In genomic region chr6:148747493-148748160, GRCh38 we compare ENCODE assay signal across 8 cellular contexts. TPM values are rescaled to one million over a fixed set of nuclear protein-coding genes. Genes with fewer than 3 reads are reported as not detected.
DNase-seq lines count a peak whose midpoint lies in the region; ATAC-seq and TF ChIP-seq lines count a peak whose summit lies in the region.

No MANE protein-coding gene starts in this region.

- H3K27ac ChIP-seq in iPS-18a (ENCODE audit: low read length), result no peak overlapping the region

- TF ChIP-seq CTCF in GM12875 (IDR thresholded peaks at IDR 0.05; ENCODE audit: borderline replicate concordance, insufficient read depth, low read depth, low read length), result no peak
- TF ChIP-seq CTCF in astrocyte of the spinal cord (IDR thresholded peaks at IDR 0.05; ENCODE audit: low read depth, low read length), result no peak

- ATAC-seq in HG03066 (IDR thresholded peaks at IDR 0.05; ENCODE audit: low read depth, unreplicated experiment), result peak; percentile 36
- ATAC-seq in SK-N-SH treated with all-trans-retinoic acid at 6 μM for 48 hours, result peak; percentile 40
- ATAC-seq in HG03521 (IDR thresholded peaks at IDR 0.05; ENCODE audit: unreplicated experiment), result no peak

- H3K9me3 ChIP-seq in iPS-18a (ENCODE audit: control insufficient read depth, low read depth, low read length) (no peaks in the 10 kb centered on the region), skeletal muscle satellite cell (replicated peaks; ENCODE audit: low read length) (no peaks in the 10 kb centered on the region)

- H3K4me2 ChIP-seq in skeletal muscle satellite cell (ENCODE audit: low read length), result peak overlapping the region; percentile 85

- H3K4me1 ChIP-seq in iPS-18a (ENCODE audit: control insufficient read depth, low read depth, low read length), result peaks cover 5% of the 10 kb centered on the region
- peaks cover 6% of the 10 kb centered on the region for H3K4me1 ChIP-seq in skeletal muscle satellite cell (ENCODE audit: control insufficient read depth, insufficient read depth, low read length)

- DNase-seq in astrocyte of the spinal cord (ENCODE audit: low read depth, low spot score), result peak; percentile 41
- DNase-seq in GM19240 (ENCODE audit: insufficient read length, low spot score), result no peak

- in situ Hi-C loops in astrocyte of the spinal cord (cut with HindIII; ENCODE audit: low sequenced_read_pairs), result no loop called here

- peaks cover 6% of the 10 kb centered on the region for H3K27me3 ChIP-seq in iPS-18a (ENCODE audit: control insufficient read depth, insufficient read depth, low read length)
- no peaks in the 10 kb centered on the region for H3K27me3 ChIP-seq in skeletal muscle satellite cell (ENCODE audit: control insufficient read depth, insufficient read depth, low read length)

- peak overlapping the region; percentile 59 for H3K9ac ChIP-seq in iPS-18a (ENCODE audit: low read length)
- peak overlapping the region; percentile 70 for H3K9ac ChIP-seq in skeletal muscle satellite cell (ENCODE audit: low read depth, low read length)

- H3K36me3 ChIP-seq in iPS-18a (ENCODE audit: control insufficient read depth, low read depth, low read length), result no peaks in the 10 kb centered on the region
- H3K36me3 ChIP-seq in skeletal muscle satellite cell (ENCODE audit: insufficient read depth, low read length), result no peaks in the 10 kb centered on the region

- H3K4me3 ChIP-seq in GM12875 (ENCODE audit: low read depth, low read length) (peak overlapping the region; percentile 37), astrocyte of the spinal cord (ENCODE audit: low read depth, low read length) (peak overlapping the region; percentile 80), iPS-18a (ENCODE audit: low read length) (peak overlapping the region; percentile 70), skeletal muscle satellite cell (ENCODE audit: low read length) (peak overlapping the region; percentile 94)

TF ChIP-seq in SK-N-SH treated with all-trans-retinoic acid at 6 μM for 48 hours, 23 proteins besides CTCF, POLR2A, EP300 and RAD21:
- TF ChIP-seq GLIS3 (CRISPR knock-in tag; IDR thresholded peaks at IDR 0.05) (no peak), BACH2 (CRISPR knock-in tag; IDR thresholded peaks at IDR 0.05; ENCODE audit: borderline replicate concordance) (no peak), CSDC2 (CRISPR knock-in tag; IDR thresholded peaks at IDR 0.05) (no peak), OSR1 (CRISPR knock-in tag; IDR thresholded peaks at IDR 0.05) (no peak), RARB (CRISPR knock-in tag; IDR thresholded peaks at IDR 0.05) (no peak), ARNTL (CRISPR knock-in tag; IDR thresholded peaks at IDR 0.05; ENCODE audit: borderline replicate concordance, low read depth) (no peak), SNAI2 (CRISPR knock-in tag; IDR thresholded peaks at IDR 0.05) (no peak), TSHZ2 (CRISPR knock-in tag; IDR thresholded peaks at IDR 0.05) (no peak)
- TF ChIP-seq, protein P1, sequence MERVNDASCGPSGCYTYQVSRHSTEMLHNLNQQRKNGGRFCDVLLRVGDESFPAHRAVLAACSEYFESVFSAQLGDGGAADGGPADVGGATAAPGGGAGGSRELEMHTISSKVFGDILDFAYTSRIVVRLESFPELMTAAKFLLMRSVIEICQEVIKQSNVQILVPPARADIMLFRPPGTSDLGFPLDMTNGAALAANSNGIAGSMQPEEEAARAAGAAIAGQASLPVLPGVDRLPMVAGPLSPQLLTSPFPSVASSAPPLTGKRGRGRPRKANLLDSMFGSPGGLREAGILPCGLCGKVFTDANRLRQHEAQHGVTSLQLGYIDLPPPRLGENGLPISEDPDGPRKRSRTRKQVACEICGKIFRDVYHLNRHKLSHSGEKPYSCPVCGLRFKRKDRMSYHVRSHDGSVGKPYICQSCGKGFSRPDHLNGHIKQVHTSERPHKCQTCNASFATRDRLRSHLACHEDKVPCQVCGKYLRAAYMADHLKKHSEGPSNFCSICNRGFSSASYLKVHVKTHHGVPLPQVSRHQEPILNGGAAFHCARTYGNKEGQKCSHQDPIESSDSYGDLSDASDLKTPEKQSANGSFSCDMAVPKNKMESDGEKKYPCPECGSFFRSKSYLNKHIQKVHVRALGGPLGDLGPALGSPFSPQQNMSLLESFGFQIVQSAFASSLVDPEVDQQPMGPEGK (CRISPR knock-in tag; IDR thresholded peaks at IDR 0.05; ENCODE audit: borderline replicate concordance), result no peak
- TF ChIP-seq, protein P2, sequence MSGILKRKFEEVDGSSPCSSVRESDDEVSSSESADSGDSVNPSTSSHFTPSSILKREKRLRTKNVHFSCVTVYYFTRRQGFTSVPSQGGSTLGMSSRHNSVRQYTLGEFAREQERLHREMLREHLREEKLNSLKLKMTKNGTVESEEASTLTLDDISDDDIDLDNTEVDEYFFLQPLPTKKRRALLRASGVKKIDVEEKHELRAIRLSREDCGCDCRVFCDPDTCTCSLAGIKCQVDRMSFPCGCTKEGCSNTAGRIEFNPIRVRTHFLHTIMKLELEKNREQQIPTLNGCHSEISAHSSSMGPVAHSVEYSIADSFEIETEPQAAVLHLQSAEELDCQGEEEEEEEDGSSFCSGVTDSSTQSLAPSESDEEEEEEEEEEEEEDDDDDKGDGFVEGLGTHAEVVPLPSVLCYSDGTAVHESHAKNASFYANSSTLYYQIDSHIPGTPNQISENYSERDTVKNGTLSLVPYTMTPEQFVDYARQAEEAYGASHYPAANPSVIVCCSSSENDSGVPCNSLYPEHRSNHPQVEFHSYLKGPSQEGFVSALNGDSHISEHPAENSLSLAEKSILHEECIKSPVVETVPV (CRISPR knock-in tag; IDR thresholded peaks at IDR 0.05), result no peak

RNA-seq across cellular contexts. Expression of gene UST, which starts 0.8 kb away (rescaled TPM):
- total RNA-seq in skeletal muscle satellite cell (2012; rRNA removed), result 17.3 and 21.8 TPM in 2 replicates

Comparison
In these comparisons a context has a peak if more than half of its experiments do, and no peak if none do; other contexts are left out.
1. H3K4me3 ChIP-seq: peak in every context shown above with its lines; median percentile 94 in skeletal muscle satellite cell; 80 in astrocyte of the spinal cord; 70 in iPS-18a; 37 in GM12875.